19 cellular contexts compared by ENCODE assay signal in the genomic region with DNA sequence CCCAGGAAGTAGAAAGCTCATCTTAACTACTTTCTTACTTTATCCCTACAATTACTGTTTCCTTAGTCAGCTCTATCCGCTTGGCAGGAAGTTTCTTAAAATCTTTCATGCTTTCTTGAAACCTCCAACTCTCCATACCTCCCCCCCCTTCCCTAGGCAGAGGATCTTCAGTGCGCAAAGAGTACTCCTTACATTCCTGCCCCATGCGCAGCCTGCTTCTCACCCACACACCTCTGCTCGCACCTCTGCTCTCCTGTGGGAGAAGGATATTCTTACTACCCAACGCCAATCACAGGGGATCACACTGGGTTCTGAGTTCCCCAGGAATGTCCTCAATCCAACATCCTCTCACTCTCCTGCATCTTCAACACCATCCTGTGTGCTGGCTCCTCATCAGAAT. TPM values are rescaled to one million over a fixed set of nuclear protein-coding genes. Genes with fewer than 3 reads are reported as not detected.
DNase-seq lines count a peak whose midpoint lies in the region; ATAC-seq, FAIRE-seq and TF ChIP-seq lines count a peak whose summit lies in the region.
"Had no signal": no experiment of that assay in that cellular context is flagged by ENCODE, and none has a peak within 500 bp of the region (broad histone marks: within the 10 kb centered on the region; RNA-seq: fewer than 3 reads in every experiment).

No MANE protein-coding gene starts in this region.

- H3K4me3 ChIP-seq in CD8-positive, alpha-beta T cell (ENCODE audit: low read depth, low read length): no peak overlapping the region
- no peak overlapping the region for H3K4me3 ChIP-seq in GM23338
- no peak overlapping the region for H3K4me3 ChIP-seq in HepG2 (replicated peaks in 1 of 3; ENCODE audit: insufficient read depth in 1 of 3, low read depth in 2 of 3, low read length in 3 of 3)
- H3K4me3 ChIP-seq: BLaER1 treated with 17β-estradiol and CSF1 and Interleukin-3, amounts not matched to agents 10 nM and 100 nM; GM12878; HAP-1; SJCRH30 had no signal

- peak overlapping the region; percentile 8 for H3K27ac Mint-ChIP-seq in CD8-positive, alpha-beta T cell
- H3K27ac Mint-ChIP-seq in GM23338 (no peak overlapping the region), mesothelial cell of epicardium (peak overlapping the region; percentile 7)
- H3K27ac Mint-ChIP-seq in central memory CD8-positive, alpha-beta T cell (ENCODE audit: low read depth): peak overlapping the region; percentile 11

- no peak overlapping the region for H3K27ac ChIP-seq in CD8-positive, alpha-beta T cell (ENCODE audit: low read depth, low read length)
- H3K27ac ChIP-seq in GM23338 (ENCODE audit: low read depth) (no peak overlapping the region), HepG2 (ENCODE audit: extremely low read length, insufficient read depth, low read length) (no peak overlapping the region)
- H3K27ac ChIP-seq: BLaER1 treated with 17β-estradiol and CSF1 and Interleukin-3, amounts not matched to agents 10 nM and 100 nM; HL-60; SJCRH30 had no signal

- no peaks in the 10 kb centered on the region for H3K36me3 ChIP-seq in CD8-positive, alpha-beta T cell (ENCODE audit: insufficient read depth, low read length)
- H3K36me3 ChIP-seq in GM23338 (ENCODE audit: insufficient read depth) (no peaks in the 10 kb centered on the region), HepG2 (replicated peaks in 1 of 2; ENCODE audit: control insufficient read depth in 1 of 2, insufficient read depth in 2 of 2, low read length in 2 of 2) (no peaks in the 10 kb centered on the region; a peak in 1 of 5 replicates)
- H3K36me3 ChIP-seq: HAP-1, SJCRH30 had no signal

- no peak overlapping the region for H3K9ac ChIP-seq in HepG2 (ENCODE audit: insufficient read depth, low read depth, low read length)
- H3K9ac ChIP-seq: BLaER1 treated with 17β-estradiol and CSF1 and Interleukin-3, amounts not matched to agents 10 nM and 100 nM had no signal

- peaks cover 12% of the 10 kb centered on the region for H3K36me3 Mint-ChIP-seq in CD8-positive, alpha-beta T cell
- no peaks in the 10 kb centered on the region for H3K36me3 Mint-ChIP-seq in GM23338 (ENCODE audit: low read depth)
- peaks cover 1% of the 10 kb centered on the region for H3K36me3 Mint-ChIP-seq in central memory CD8-positive, alpha-beta T cell (ENCODE audit: insufficient read depth)
- no peaks in the 10 kb centered on the region for H3K36me3 Mint-ChIP-seq in mesothelial cell of epicardium

- peaks cover 57% of the 10 kb centered on the region for H3K4me1 ChIP-seq in CD8-positive, alpha-beta T cell (ENCODE audit: insufficient read depth, low read length)
- peaks cover 13% of the 10 kb centered on the region for H3K4me1 ChIP-seq in GM23338 (ENCODE audit: insufficient read depth)
- H3K4me1 ChIP-seq in HepG2 (ENCODE audit: insufficient read depth, low read length): peaks cover 18% of the 10 kb centered on the region; the same call in 1 of the 2 replicates
- H3K4me1 ChIP-seq: HAP-1, SJCRH30 had no signal

- TF ChIP-seq RAD21 in HepG2 (CRISPR knock-in tag; IDR thresholded peaks at IDR 0.05): no peak

- FAIRE-seq in HepG2 (lab: Jason Lieb, UNC): no peak
- FAIRE-seq: GM12878, GM18507 had no signal

- no peaks in the 10 kb centered on the region for H3F3A ChIP-seq in GM23338 (replicated peaks; ENCODE audit: low read depth)

- H3K4me1 Mint-ChIP-seq in CD8-positive, alpha-beta T cell (ENCODE audit: low read depth): peaks cover 78% of the 10 kb centered on the region
- peaks cover 23% of the 10 kb centered on the region; the same call in 2 of the 3 replicates for H3K4me1 Mint-ChIP-seq in GM23338
- H3K4me1 Mint-ChIP-seq in central memory CD8-positive, alpha-beta T cell: peaks cover 80% of the 10 kb centered on the region
- H3K4me1 Mint-ChIP-seq in mesothelial cell of epicardium: peaks cover 44% of the 10 kb centered on the region

- no peak for DNase-seq in CD8-positive, alpha-beta T cell
- DNase-seq in GM23338 (ENCODE audit: low spot score) (no peak), mesothelial cell of epicardium (ENCODE audit: low spot score in 2 of 2, unreplicated experiment in 2 of 2) (no peak), COR-L47 (lab: John Stamatoyannopoulos, UW) (no peak), HepG2 (ENCODE audit: low spot score) (no peak)
- no peak for DNase-seq in central memory CD8-positive, alpha-beta T cell (ENCODE audit: low spot score in 2 of 2)
- DNase-seq: DMS53, KBM-7, NCI-H146, NCI-H226, NCI-H526, SJCRH30 had no signal

- no peak overlapping the region for H3K4me3 Mint-ChIP-seq in CD8-positive, alpha-beta T cell
- H3K4me3 Mint-ChIP-seq in GM23338 (no peak overlapping the region), mesothelial cell of epicardium (no peak overlapping the region)
- no peak overlapping the region for H3K4me3 Mint-ChIP-seq in central memory CD8-positive, alpha-beta T cell

- no peaks in the 10 kb centered on the region for H3K27me3 Mint-ChIP-seq in CD8-positive, alpha-beta T cell (ENCODE audit: low read depth)
- H3K27me3 Mint-ChIP-seq in GM23338 (ENCODE audit: insufficient read depth, low read depth, poor library complexity) (peaks cover 13% of the 10 kb centered on the region), mesothelial cell of epicardium (ENCODE audit: low read depth) (no peaks in the 10 kb centered on the region)
- H3K27me3 Mint-ChIP-seq in central memory CD8-positive, alpha-beta T cell: no peaks in the 10 kb centered on the region

- peaks cover 99% of the 10 kb centered on the region for H3K79me2 ChIP-seq in GM23338 (replicated peaks; ENCODE audit: insufficient read depth)
- H3K79me2 ChIP-seq in HepG2 (ENCODE audit: insufficient read depth, low read length): peaks cover 94% of the 10 kb centered on the region

- CTCF ChIA-PET in CD8-positive, alpha-beta T cell (lab: Charles Lee): no interaction called here
- CTCF ChIA-PET in HepG2 (lab: Yijun Ruan, JAX; ENCODE audit: low intra/inter-chr PET ratio, low total read pairs): no interaction called here

- no peak for ATAC-seq in CD8-positive, alpha-beta T cell
- ATAC-seq in GM23338 (peak; percentile 49), HG03469 (IDR thresholded peaks at IDR 0.05; ENCODE audit: unreplicated experiment) (no peak), HG03108 (IDR thresholded peaks at IDR 0.05; ENCODE audit: unreplicated experiment) (no peak), HepG2 (no peak)
- no peak for ATAC-seq in central memory CD8-positive, alpha-beta T cell (replicated peaks; ENCODE audit: extremely low read depth, poor library complexity, severe bottlenecking)
- ATAC-seq: GM12878 had no signal

- TF ChIP-seq CTCF in CD8-positive, alpha-beta T cell (IDR thresholded peaks at IDR 0.05): no peak
- TF ChIP-seq CTCF in GM23338 (conservative IDR thresholded peaks at IDR 0.05; ENCODE audit: low read depth in 2 of 2) (no peak), mesothelial cell of epicardium (IDR thresholded peaks at IDR 0.05; ENCODE audit: unreplicated experiment) (no peak), HepG2 (CRISPR knock-in tag; IDR thresholded peaks at IDR 0.05) (no peak)

- POLR2A ChIA-PET in CD8-positive, alpha-beta T cell (lab: Charles Lee): no interaction called here
- POLR2A ChIA-PET in HepG2 (lab: Yijun Ruan, JAX): no interaction called here

- no peak for TF ChIP-seq EP300 in HepG2 (IDR thresholded peaks at IDR 0.05; ENCODE audit: low read depth in 2 of 2, low read length in 2 of 2)
- no peak for TF ChIP-seq EP300 in HepG2 (CRISPR knock-in tag; IDR thresholded peaks at IDR 0.05; ENCODE audit: borderline replicate concordance)

- no peaks in the 10 kb centered on the region for H3K27me3 ChIP-seq in CD8-positive, alpha-beta T cell (ENCODE audit: insufficient read depth, low read length)
- H3K27me3 ChIP-seq in GM23338 (ENCODE audit: insufficient read depth) (peaks cover 53% of the 10 kb centered on the region), HepG2 (ENCODE audit: control insufficient read depth in 1 of 2, insufficient read depth in 2 of 2, low read length in 2 of 2) (no peaks in the 10 kb centered on the region)
- H3K27me3 ChIP-seq: BLaER1 treated with 17β-estradiol and CSF1 and Interleukin-3, amounts not matched to agents 10 nM and 100 nM; SJCRH30 had no signal

- H3K9me3 Mint-ChIP-seq in CD8-positive, alpha-beta T cell: no peaks in the 10 kb centered on the region
- H3K9me3 Mint-ChIP-seq in GM23338 (no peaks in the 10 kb centered on the region), mesothelial cell of epicardium (no peaks in the 10 kb centered on the region)
- no peaks in the 10 kb centered on the region for H3K9me3 Mint-ChIP-seq in central memory CD8-positive, alpha-beta T cell

- H3K9me2 ChIP-seq in GM23338 (ENCODE audit: insufficient read depth): no peaks in the 10 kb centered on the region

- no peak overlapping the region for H2AFZ ChIP-seq in GM23338
- H2AFZ ChIP-seq in HepG2 (ENCODE audit: low read length): no peak overlapping the region

- no TSS peak for BruUV-seq in HepG2 (replicated peaks; lab: Mats Ljungman, UMichigan)

- WGBS in HepG2 (ENCODE audit: low lambda C conversion rate): 96% methylated on average over 5 of the region's 5 CpGs

- 0 out of 2 replicates have a peak overlapping the region, but pooled peaks have one; percentile 2 for H3K4me2 ChIP-seq in GM23338
- H3K4me2 ChIP-seq in HepG2 (ENCODE audit: low read depth, low read length): no peak overlapping the region

- no peak for TF ChIP-seq POLR2A in HepG2 (IDR thresholded peaks at IDR 0.05; ENCODE audit: insufficient read depth in 1 of 2, low read depth in 2 of 2, low read length in 2 of 2)

- H4K20me1 ChIP-seq in GM23338 (replicated peaks; ENCODE audit: insufficient read depth): peaks cover 96% of the 10 kb centered on the region
- peaks cover 53% of the 10 kb centered on the region for H4K20me1 ChIP-seq in HepG2 (ENCODE audit: insufficient read depth, low read length)

- in situ Hi-C loops in HepG2 (cut with HindIII; ENCODE audit: extremely low pct_ligation_motif_present, low pct_unique_long_range_greater_than_20kb): no loop called here

- no peaks in the 10 kb centered on the region for H3K9me3 ChIP-seq in CD8-positive, alpha-beta T cell (ENCODE audit: low read length)
- H3K9me3 ChIP-seq in HepG2 (ENCODE audit: low read length): no peaks in the 10 kb centered on the region
- H3K9me3 ChIP-seq: BLaER1 treated with 17β-estradiol and CSF1 and Interleukin-3, amounts not matched to agents 10 nM and 100 nM; HAP-1; SJCRH30 had no signal

- intact Hi-C loops in CD8-positive, alpha-beta T cell (cut with DNase I, micrococcal nuclease): no loop called here
- intact Hi-C loops in HepG2 (cut with micrococcal nuclease; ENCODE audit: unreplicated experiment): no loop called here

RNA-seq across cellular contexts. Expression of a gene that starts 12.3 kb away (rescaled TPM):
- total RNA-seq in CD8-positive, alpha-beta T cell: 10 to 100 TPM; 50.7 to 60.6 TPM
- 57.5 and 68.7 TPM in 2 replicates for total RNA-seq in GM23338 (2014; rRNA removed; shearing (Covaris generic))
- polyA plus RNA-seq in GM23338 (2016; fragmentation: Nextera tagmentation; extraction: Ambion mirVana) (6.4 and 6.6 TPM in 2 replicates), HepG2 (2011; rRNA removed) (12.8 and 15.8 TPM in 2 replicates)
- total RNA-seq in mesothelial cell of epicardium (77.4 to 82.2 TPM (median 80.7 TPM) in 3 replicates), HepG2 (2016; rRNA removed; fragmentation: Illumina TruSeq; extraction: Trizol) (23.7 and 25.7 TPM in 2 replicates)
- 1.5 TPM in 2 replicates for total RNA-seq in HepG2 (2016; cell fraction: cytosol; rRNA removed; fragmentation: Illumina TruSeq; extraction: Trizol; ENCODE audit: low read depth)
- total RNA-seq in HepG2 (2016; cell fraction: insoluble cytoplasmic fraction; rRNA removed; fragmentation: Illumina TruSeq; extraction: Trizol): 23.1 and 26.1 TPM in 2 replicates
- 7.4 and 8.3 TPM in 2 replicates for total RNA-seq in HepG2 (2016; cell fraction: membrane; rRNA removed; fragmentation: Illumina TruSeq; extraction: Trizol)
- 19.0 and 20.9 TPM in 2 replicates for total RNA-seq in HepG2 (2016; cell fraction: nucleus; rRNA removed; fragmentation: Illumina TruSeq; extraction: Trizol)
- 12.1 and 14.1 TPM in 2 replicates for polyA plus RNA-seq in HepG2 (2011; cell fraction: cytosol; rRNA removed)
- polyA plus RNA-seq in HepG2 (2011; cell fraction: nucleus; rRNA removed): 14.6 and 15.9 TPM in 2 replicates
- 13.0 and 16.5 TPM in 2 replicates for polyA plus RNA-seq in HepG2 (2012)
- 0.41 and 0.70 TPM in 2 replicates for polyA plus RNA-seq in HepG2 (2016; cell fraction: cytosol; fragmentation: Illumina TruSeq; extraction: Trizol; ENCODE audit: low read depth)
- 16.1 and 17.1 TPM in 2 replicates for polyA plus RNA-seq in HepG2 (2016; cell fraction: insoluble cytoplasmic fraction; fragmentation: Illumina TruSeq; extraction: Trizol; ENCODE audit: low read depth)
- polyA plus RNA-seq in HepG2 (2016; cell fraction: membrane; fragmentation: Illumina TruSeq; extraction: Trizol; ENCODE audit: low read depth): 2.3 and 2.6 TPM in 2 replicates
- polyA plus RNA-seq in HepG2 (2016; cell fraction: nucleus; fragmentation: Illumina TruSeq; extraction: Trizol; ENCODE audit: insufficient read depth, low read depth): 16.7 and 20.2 TPM in 2 replicates
- 35.6 and 52.5 TPM in 2 replicates for polyA minus RNA-seq in HepG2 (2011; rRNA and poly(A)+ RNA removed; ENCODE audit: low replicate concordance)
- 20.2 and 25.1 TPM in 2 replicates for polyA minus RNA-seq in HepG2 (2011; cell fraction: cytosol; rRNA and poly(A)+ RNA removed)
- 24.6 and 30.6 TPM in 2 replicates for polyA minus RNA-seq in HepG2 (2011; cell fraction: nucleus; rRNA and poly(A)+ RNA removed)
